In the genomic region with DNA sequence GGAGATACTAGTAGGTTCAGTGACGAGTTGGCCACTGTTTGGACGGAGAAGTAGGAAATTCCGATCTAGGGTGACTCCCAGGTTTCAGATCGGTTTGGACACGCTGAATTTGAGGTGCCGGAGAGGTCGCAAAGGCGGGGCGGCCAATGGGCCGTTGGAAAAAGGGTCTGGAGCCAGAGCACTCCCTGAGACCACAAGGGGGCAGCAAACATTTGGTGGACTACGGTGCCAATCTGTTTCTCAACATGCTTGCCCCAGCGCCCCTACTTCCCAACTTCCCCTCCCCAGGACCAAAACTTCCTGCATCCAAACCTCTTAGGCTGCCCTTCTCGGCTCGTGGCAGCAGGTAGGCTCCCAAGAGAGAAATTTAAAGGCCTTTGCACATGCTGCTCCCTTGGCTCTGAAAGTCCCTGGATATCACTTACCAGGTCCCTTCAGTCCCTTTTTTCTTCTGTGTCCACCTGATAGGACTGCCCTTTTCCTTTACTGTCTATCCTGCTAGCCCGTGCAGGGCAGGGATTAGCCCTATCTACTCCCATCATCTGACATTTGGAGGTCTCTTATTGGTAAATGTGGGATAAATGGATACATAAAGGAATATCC, we compare ENCODE assay signal across 1 cellular context.
TF ChIP-seq lines count a peak whose summit lies in the region.

No MANE protein-coding gene starts in this region.

TF ChIP-seq in GM12878, 131 proteins besides CTCF, POLR2A, EP300 and RAD21:
- TF ChIP-seq, protein P1, sequence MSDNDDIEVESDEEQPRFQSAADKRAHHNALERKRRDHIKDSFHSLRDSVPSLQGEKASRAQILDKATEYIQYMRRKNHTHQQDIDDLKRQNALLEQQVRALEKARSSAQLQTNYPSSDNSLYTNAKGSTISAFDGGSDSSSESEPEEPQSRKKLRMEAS (IDR thresholded peaks at IDR 0.05; ENCODE audit: low read depth, low read length), result no peak
- peak; percentile 69 for TF ChIP-seq SMC3 (IDR thresholded peaks at IDR 0.05; ENCODE audit: borderline replicate concordance, low read length)
- TF ChIP-seq, protein P2, sequence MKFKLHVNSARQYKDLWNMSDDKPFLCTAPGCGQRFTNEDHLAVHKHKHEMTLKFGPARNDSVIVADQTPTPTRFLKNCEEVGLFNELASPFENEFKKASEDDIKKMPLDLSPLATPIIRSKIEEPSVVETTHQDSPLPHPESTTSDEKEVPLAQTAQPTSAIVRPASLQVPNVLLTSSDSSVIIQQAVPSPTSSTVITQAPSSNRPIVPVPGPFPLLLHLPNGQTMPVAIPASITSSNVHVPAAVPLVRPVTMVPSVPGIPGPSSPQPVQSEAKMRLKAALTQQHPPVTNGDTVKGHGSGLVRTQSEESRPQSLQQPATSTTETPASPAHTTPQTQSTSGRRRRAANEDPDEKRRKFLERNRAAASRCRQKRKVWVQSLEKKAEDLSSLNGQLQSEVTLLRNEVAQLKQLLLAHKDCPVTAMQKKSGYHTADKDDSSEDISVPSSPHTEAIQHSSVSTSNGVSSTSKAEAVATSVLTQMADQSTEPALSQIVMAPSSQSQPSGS (IDR thresholded peaks at IDR 0.05; ENCODE audit: low read length), result no peak
- TF ChIP-seq EED (IDR thresholded peaks at IDR 0.05; ENCODE audit: low read depth), result peak; percentile 24; the same call in 1 of the 2 replicates
- 0 out of 2 replicates have a peak, but pooled peaks have one; percentile 35 for TF ChIP-seq SMARCA5 (IDR thresholded peaks at IDR 0.05)
- no peak for TF ChIP-seq ESRRA (IDR thresholded peaks at IDR 0.05; ENCODE audit: low read length)
- TF ChIP-seq PAX5 (IDR thresholded peaks at IDR 0.05; ENCODE audit: borderline replicate concordance, low read depth, low read length), result no peak
- TF ChIP-seq, protein P3, sequence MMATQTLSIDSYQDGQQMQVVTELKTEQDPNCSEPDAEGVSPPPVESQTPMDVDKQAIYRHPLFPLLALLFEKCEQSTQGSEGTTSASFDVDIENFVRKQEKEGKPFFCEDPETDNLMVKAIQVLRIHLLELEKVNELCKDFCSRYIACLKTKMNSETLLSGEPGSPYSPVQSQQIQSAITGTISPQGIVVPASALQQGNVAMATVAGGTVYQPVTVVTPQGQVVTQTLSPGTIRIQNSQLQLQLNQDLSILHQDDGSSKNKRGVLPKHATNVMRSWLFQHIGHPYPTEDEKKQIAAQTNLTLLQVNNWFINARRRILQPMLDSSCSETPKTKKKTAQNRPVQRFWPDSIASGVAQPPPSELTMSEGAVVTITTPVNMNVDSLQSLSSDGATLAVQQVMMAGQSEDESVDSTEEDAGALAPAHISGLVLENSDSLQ (IDR thresholded peaks at IDR 0.05), result peak; percentile 24
- TF ChIP-seq GATAD2B (conservative IDR thresholded peaks at IDR 0.05; ENCODE audit: low read depth), result no peak
- no peak for TF ChIP-seq SREBF2 (IDR thresholded peaks at IDR 0.05; ENCODE audit: low read length)
- 0 out of 2 replicates have a peak, but pooled peaks have one; percentile 29 for TF ChIP-seq IRF4 (IDR thresholded peaks at IDR 0.05; ENCODE audit: low read depth, low read length)
